ENCODE assay signal across 10 cellular contexts in the genomic region with DNA sequence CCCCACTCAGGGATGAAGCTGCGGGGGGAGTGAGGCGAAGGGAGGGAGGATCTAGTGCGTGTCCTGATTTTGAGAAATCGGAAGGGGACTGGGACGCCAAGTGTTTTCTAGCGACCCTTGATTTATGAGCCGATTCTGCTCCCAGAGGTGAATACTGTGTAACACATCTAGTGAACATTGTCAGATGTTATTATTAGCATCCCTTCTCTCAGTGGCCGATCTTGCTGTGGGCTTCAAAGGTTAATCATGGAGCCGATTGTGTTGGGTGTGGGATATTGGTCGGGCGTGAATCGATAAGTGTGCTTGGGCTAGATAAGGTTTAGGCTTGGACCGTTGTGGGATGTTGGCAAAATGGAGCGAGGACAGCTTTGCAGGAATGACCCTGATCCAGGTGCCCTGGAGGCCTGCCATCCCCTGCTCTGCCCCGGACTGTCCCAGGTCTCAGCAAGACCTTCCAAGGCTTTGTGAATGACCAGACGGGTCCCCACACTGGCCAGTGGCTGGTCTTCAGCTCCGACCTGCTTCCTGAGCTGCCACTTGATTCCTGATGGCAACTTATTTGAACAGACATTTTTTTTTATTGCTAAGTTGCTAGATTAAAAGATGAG. TPM values are rescaled to one million over a fixed set of nuclear protein-coding genes. Genes with fewer than 3 reads are reported as not detected.
A peak's percentile ranks its signal among the peaks of the same experiment; 100 is the strongest.
DNase-seq lines count a peak whose midpoint lies in the region; ATAC-seq and TF ChIP-seq lines count a peak whose summit lies in the region.
"Had no signal": no experiment of that assay in that cellular context is flagged by ENCODE, and none has a peak within 500 bp of the region (broad histone marks: within the 10 kb centered on the region; RNA-seq: fewer than 3 reads in every experiment).

No MANE protein-coding gene starts in this region.

- no peaks in the 10 kb centered on the region for H3K9me2 ChIP-seq in HCT116 (ENCODE audit: insufficient read depth)

- no peaks in the 10 kb centered on the region for H3K36me3 ChIP-seq in HCT116 (ENCODE audit: control insufficient read depth in 1 of 2, insufficient read depth in 2 of 2, low read length in 2 of 2)

- peaks cover 71% of the 10 kb centered on the region for H3K27me3 Mint-ChIP-seq in nephron progenitor cell (ENCODE audit: low read depth, poor library complexity)

- H3K79me2 ChIP-seq in HCT116 (ENCODE audit: insufficient read depth, low read length), result no peaks in the 10 kb centered on the region

- H4K20me1 ChIP-seq in HCT116 (ENCODE audit: insufficient read depth), result no peaks in the 10 kb centered on the region

- H3K4me3 ChIP-seq in HCT116 (replicated peaks in 1 of 2; ENCODE audit: low read depth in 1 of 2, low read length in 2 of 2), result no peak overlapping the region

- H3K27ac ChIP-seq in C4-2B, result no peak overlapping the region
- H3K27ac ChIP-seq in HCT116 (ENCODE audit: low read depth, low read length), result no peak overlapping the region
- H3K27ac ChIP-seq in caudate nucleus (ENCODE audit: low read depth, low read length), result peak overlapping the region; percentile 94

- no peaks in the 10 kb centered on the region for H3K9me3 Mint-ChIP-seq in nephron progenitor cell
- H3K9me3 Mint-ChIP-seq: CD4-positive, CD25-positive, alpha-beta regulatory T cell had no signal

- intact Hi-C loops in HCT116 (cut with micrococcal nuclease), result no loop called here

- no peaks in the 10 kb centered on the region for H3K27me3 ChIP-seq in HCT116 (ENCODE audit: insufficient read depth, low read length)

- CTCF ChIA-PET in HCT116 (lab: Charles Lee), result no interaction called here

- ATAC-seq in HCT116, result 0 out of 2 replicates have a peak, but pooled peaks have one; percentile 8
- ATAC-seq in HG02870 (IDR thresholded peaks at IDR 0.05; ENCODE audit: unreplicated experiment), result no peak
- ATAC-seq in GM21576 (IDR thresholded peaks at IDR 0.05; ENCODE audit: unreplicated experiment), result no peak

- TF ChIP-seq CTCF in C4-2B (conservative IDR thresholded peaks at IDR 0.05) (peak; percentile 68; the same call in 1 of the 2 replicates), HCT116 (IDR thresholded peaks at IDR 0.05 in 2 of 3, conservative IDR thresholded peaks at IDR 0.05 in 1 of 3; ENCODE audit: borderline replicate concordance in 1 of 3, insufficient read depth in 1 of 3, low read depth in 2 of 3, low read length in 2 of 3) (no peak; a peak in 1 of 6 replicates), nephron progenitor cell (IDR thresholded peaks at IDR 0.05) (no peak)

- H3K9me3 ChIP-seq in HCT116 (ENCODE audit: control insufficient read depth in 1 of 2, insufficient read depth in 1 of 2, low read depth in 1 of 2, low read length in 2 of 2), result no peaks in the 10 kb centered on the region

- peaks cover 51% of the 10 kb centered on the region for H3K4me1 Mint-ChIP-seq in nephron progenitor cell

- H3K4me1 ChIP-seq in HCT116 (ENCODE audit: control insufficient read depth in 1 of 2, insufficient read depth in 2 of 2, low read length in 2 of 2), result peaks cover 0 to 8% of the 10 kb centered on the region in 2 experiments; a peak in 1 of 4 replicates

- DNase-seq in HCT116 (ENCODE audit: low read depth, low spot score) (no peak), caudate nucleus (lab: John Stamatoyannopoulos, UW) (peak in 8 of 61 donors; percentile 18 to 66 (median 52)), nephron progenitor cell (no peak)
- no peak for DNase-seq in activated effector memory CD4-positive, alpha-beta T cell treated with Interleukin-2 at 50 U/mL for 16 hours
- DNase-seq: activated effector memory CD4-positive, alpha-beta T cell treated with anti-CD3 and anti-CD28 coated beads, Interleukin-2, amount 50 U/mL, for 16 hours; HCEC 1CT had no signal

- no peak overlapping the region for H2AFZ ChIP-seq in HCT116 (ENCODE audit: low read depth, low read length, poor library complexity, severe bottlenecking)

- no peak overlapping the region for H3K9ac ChIP-seq in HCT116 (ENCODE audit: low read length)

- H3K27ac Mint-ChIP-seq in nephron progenitor cell, result no peak overlapping the region

- no TSS peak for BruUV-seq in HCT116 (replicated peaks; lab: Mats Ljungman, UMichigan)

- no peak overlapping the region for H3K4me2 ChIP-seq in HCT116 (ENCODE audit: low read length)

- POLR2A ChIA-PET in HCT116 (lab: Charles Lee), result no interaction called here

- TF ChIP-seq RAD21 in HCT116 (IDR thresholded peaks at IDR 0.05; ENCODE audit: low read depth), result no peak

- RAD21 ChIA-PET in HCT116 (lab: Charles Lee; ENCODE audit: low non-redundant PET in 1 of 2, low total read pairs in 2 of 2, uncharacterized antibody in 2 of 2, unreplicated experiment in 2 of 2), result no interaction called here

- TF ChIP-seq POLR2A in HCT116 (IDR thresholded peaks at IDR 0.05; ENCODE audit: borderline replicate concordance, extremely low read depth, insufficient read depth, insufficient read length), result no peak

- H3K36me3 Mint-ChIP-seq in nephron progenitor cell (ENCODE audit: low read depth), result no peaks in the 10 kb centered on the region
- H3K36me3 Mint-ChIP-seq: CD4-positive, CD25-positive, alpha-beta regulatory T cell had no signal

- peak overlapping the region; percentile 69 for H3K4me3 Mint-ChIP-seq in nephron progenitor cell

TF ChIP-seq in HCT116, 20 proteins besides CTCF, POLR2A, EP300 and RAD21:
- no peak for TF ChIP-seq EZH2phosphoT487 (IDR thresholded peaks at IDR 0.05; ENCODE audit: borderline replicate concordance)
- TF ChIP-seq ATF3 (IDR thresholded peaks at IDR 0.05), result no peak
- TF ChIP-seq SIN3A (IDR thresholded peaks at IDR 0.05; ENCODE audit: low read depth), result no peak
- TF ChIP-seq CEBPB (IDR thresholded peaks at IDR 0.05; ENCODE audit: low read depth), result no peak
- no peak for TF ChIP-seq EGR1 (IDR thresholded peaks at IDR 0.05; ENCODE audit: low read depth)
- TF ChIP-seq FOSL1 (IDR thresholded peaks at IDR 0.05; ENCODE audit: low read depth), result no peak
- no peak for TF ChIP-seq REST (IDR thresholded peaks at IDR 0.05; ENCODE audit: low read depth)
- no peak for TF ChIP-seq SRF (IDR thresholded peaks at IDR 0.05; ENCODE audit: low read depth)

RNA-seq across cellular contexts. Expression of gene AJAP1, which starts 2.2 kb away (rescaled TPM):
- total RNA-seq in HCT116 (2021; ENCODE audit: unreplicated experiment), result not detected
- not detected in 2 replicates for polyA plus RNA-seq in HCT116 (2012)
